9 cellular contexts compared by ENCODE assay signal in the genomic region with DNA sequence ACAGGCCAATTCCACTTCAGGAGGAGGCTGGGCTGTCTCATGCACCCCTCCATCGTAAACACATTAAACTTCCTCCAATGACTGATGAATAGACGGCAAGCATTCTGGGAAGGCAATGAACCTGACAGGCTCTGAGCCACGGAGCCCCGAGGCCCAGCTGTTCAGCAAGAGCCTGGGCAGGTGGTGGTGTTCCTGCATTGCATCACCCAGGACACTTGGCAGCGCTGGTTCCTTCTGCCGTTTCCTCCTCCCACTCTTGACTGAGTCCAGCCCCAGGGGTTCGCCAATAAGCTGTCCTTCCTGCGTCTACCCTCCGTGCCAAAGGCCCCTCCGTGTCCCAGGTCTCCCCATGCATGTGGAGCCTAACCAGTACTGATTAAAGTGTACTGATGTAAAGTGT.
A peak's percentile ranks its signal among the peaks of the same experiment; 100 is the strongest.
DNase-seq lines count a peak whose midpoint lies in the region; ATAC-seq and TF ChIP-seq lines count a peak whose summit lies in the region.
"Had no signal": no experiment of that assay in that cellular context is flagged by ENCODE, and none has a peak within 500 bp of the region (broad histone marks: within the 10 kb centered on the region; RNA-seq: fewer than 3 reads in every experiment).

No MANE protein-coding gene starts in this region.

- H4K20me1 ChIP-seq in HCT116 (ENCODE audit: insufficient read depth): no peaks in the 10 kb centered on the region

- no peak for TF ChIP-seq CTCF in AG10803 (conservative IDR thresholded peaks at IDR 0.05; ENCODE audit: low read length)
- no peak for TF ChIP-seq CTCF in HCT116 (IDR thresholded peaks at IDR 0.05 in 2 of 3, conservative IDR thresholded peaks at IDR 0.05 in 1 of 3; ENCODE audit: borderline replicate concordance in 1 of 3, insufficient read depth in 1 of 3, low read depth in 2 of 3, low read length in 2 of 3)
- TF ChIP-seq CTCF in lower lobe of right lung (IDR thresholded peaks at IDR 0.05): no peak

- no TSS peak for BruUV-seq in HCT116 (replicated peaks; lab: Mats Ljungman, UMichigan)

- H3K79me2 ChIP-seq in HCT116 (ENCODE audit: insufficient read depth, low read length): no peaks in the 10 kb centered on the region

- no peaks in the 10 kb centered on the region for H3K9me3 Mint-ChIP-seq in activated CD4-positive, alpha-beta T cell treated with anti-CD3 and anti-CD28 coated beads, Interleukin-2, amount 10 ng/mL, durations not matched to agents 7 days and 5 days

- no peak overlapping the region for H3K4me3 Mint-ChIP-seq in activated CD4-positive, alpha-beta T cell treated with anti-CD3 and anti-CD28 coated beads, Interleukin-2, amount 10 ng/mL, durations not matched to agents 7 days and 5 days

- TF ChIP-seq POLR2A in HCT116 (IDR thresholded peaks at IDR 0.05; ENCODE audit: borderline replicate concordance, extremely low read depth, insufficient read depth, insufficient read length): no peak
- TF ChIP-seq POLR2A in GM18505 (IDR thresholded peaks at IDR 0.05; ENCODE audit: borderline replicate concordance, extremely low read depth, insufficient read depth, insufficient read length): no peak

- H3K9me3 ChIP-seq in HCT116 (ENCODE audit: control insufficient read depth in 1 of 2, insufficient read depth in 1 of 2, low read depth in 1 of 2, low read length in 2 of 2) (no peaks in the 10 kb centered on the region), lower lobe of right lung (no peaks in the 10 kb centered on the region)

- H3K27me3 Mint-ChIP-seq in activated CD4-positive, alpha-beta T cell treated with anti-CD3 and anti-CD28 coated beads, Interleukin-2, amount 10 ng/mL, durations not matched to agents 7 days and 5 days: no peaks in the 10 kb centered on the region

- TF ChIP-seq RAD21 in HCT116 (IDR thresholded peaks at IDR 0.05; ENCODE audit: low read depth): no peak

- intact Hi-C loops in HCT116 (cut with micrococcal nuclease): no loop called here
- intact Hi-C loops in lower lobe of right lung (cut with DNase I): no loop called here

- H3K4me3 ChIP-seq in AG10803 (ENCODE audit: low read length): no peak overlapping the region
- H3K4me3 ChIP-seq in HCT116 (replicated peaks in 1 of 2; ENCODE audit: low read depth in 1 of 2, low read length in 2 of 2): no peak overlapping the region
- H3K4me3 ChIP-seq in lower lobe of right lung: no peak overlapping the region

- peak; percentile 4 for DNase-seq in AG10803 (ENCODE audit: low read depth)
- no peak for DNase-seq in HCT116 (ENCODE audit: low read depth, low spot score)
- peak; percentile 5 for DNase-seq in amniotic epithelial cell (ENCODE audit: low read depth)
- DNase-seq in lower lobe of right lung: peak; percentile 73
- DNase-seq in activated CD4-positive, alpha-beta T cell treated with anti-CD3 and anti-CD28 coated beads, Interleukin-2, amount 10 ng/mL, durations not matched to agents 7 days and 5 days: no peak
- DNase-seq in NCI-H187 treated with DMSO at 0.1 percent for 48 hours (lab: John Stamatoyannopoulos, UW): no peak
- DNase-seq: activated CD4-positive, alpha-beta T cell treated with anti-CD3 and anti-CD28 coated beads, Interleukin-2, amount 50 U/mL, for 1 hour had no signal

- H3K27ac ChIP-seq in HCT116 (ENCODE audit: low read depth, low read length): no peak overlapping the region
- H3K27ac ChIP-seq in lower lobe of right lung: no peak overlapping the region

- peaks cover 6% of the 10 kb centered on the region for H3K4me1 Mint-ChIP-seq in activated CD4-positive, alpha-beta T cell treated with anti-CD3 and anti-CD28 coated beads, Interleukin-2, amount 10 ng/mL, durations not matched to agents 7 days and 5 days

- no peak overlapping the region for H3K4me2 ChIP-seq in HCT116 (ENCODE audit: low read length)

- CTCF ChIA-PET in HCT116 (lab: Charles Lee): no interaction called here
- CTCF ChIA-PET in activated CD4-positive, alpha-beta T cell treated with anti-CD3 and anti-CD28 coated beads, Interleukin-2, amount 10 ng/mL, durations not matched to agents 7 days and 5 days (lab: Charles Lee): interaction anchor here (1.0 to 1.5 kb wide), 2 partner anchors 13 to 155 kb away, joined by 3 to 4 read pairs; no protein-coding TSS in a partner anchor

- H3K9ac ChIP-seq in HCT116 (ENCODE audit: low read length): no peak overlapping the region

- H3K9me2 ChIP-seq in HCT116 (ENCODE audit: insufficient read depth): no peaks in the 10 kb centered on the region

- peaks cover 0 to 2% of the 10 kb centered on the region in 2 experiments; a peak in 2 of 4 replicates for H3K36me3 ChIP-seq in HCT116 (ENCODE audit: control insufficient read depth in 1 of 2, insufficient read depth in 2 of 2, low read length in 2 of 2)
- H3K36me3 ChIP-seq in lower lobe of right lung: peaks cover 94% of the 10 kb centered on the region

- H3K27me3 ChIP-seq in HCT116 (ENCODE audit: insufficient read depth, low read length) (no peaks in the 10 kb centered on the region), lower lobe of right lung (ENCODE audit: low read depth) (no peaks in the 10 kb centered on the region)

- H3K27ac Mint-ChIP-seq in activated CD4-positive, alpha-beta T cell treated with anti-CD3 and anti-CD28 coated beads, Interleukin-2, amount 10 ng/mL, durations not matched to agents 7 days and 5 days: no peak overlapping the region

- RAD21 ChIA-PET in HCT116 (lab: Charles Lee; ENCODE audit: low non-redundant PET in 1 of 2, low total read pairs in 2 of 2, uncharacterized antibody in 2 of 2, unreplicated experiment in 2 of 2): no interaction called here

- POLR2A ChIA-PET in HCT116 (lab: Charles Lee): no interaction called here
- POLR2A ChIA-PET in activated CD4-positive, alpha-beta T cell treated with anti-CD3 and anti-CD28 coated beads, Interleukin-2, amount 10 ng/mL, durations not matched to agents 7 days and 5 days (lab: Charles Lee): interaction anchor here (0.6 kb wide), 2 partner anchors 26 to 1977 kb away, joined by 3 to 4 read pairs; no protein-coding TSS in a partner anchor

- ATAC-seq in HCT116 (no peak), lower lobe of right lung (peak; percentile 70 to 84), GM18505 (IDR thresholded peaks at IDR 0.05; ENCODE audit: unreplicated experiment) (no peak), HG03354 (IDR thresholded peaks at IDR 0.05; ENCODE audit: poor library complexity, severe bottlenecking, unreplicated experiment) (no peak)

- peaks cover 79% of the 10 kb centered on the region for H3K36me3 Mint-ChIP-seq in activated CD4-positive, alpha-beta T cell treated with anti-CD3 and anti-CD28 coated beads, Interleukin-2, amount 10 ng/mL, durations not matched to agents 7 days and 5 days (ENCODE audit: low read depth)

- H3K4me1 ChIP-seq in HCT116 (ENCODE audit: control insufficient read depth in 1 of 2, insufficient read depth in 2 of 2, low read length in 2 of 2) (no peaks in the 10 kb centered on the region), lower lobe of right lung (peaks cover 9% of the 10 kb centered on the region)

- H2AFZ ChIP-seq in HCT116 (ENCODE audit: low read depth, low read length, poor library complexity, severe bottlenecking): no peak overlapping the region

TF ChIP-seq in HCT116, 20 proteins besides CTCF, POLR2A, EP300 and RAD21:
- TF ChIP-seq JUND (IDR thresholded peaks at IDR 0.05): no peak
- no peak for TF ChIP-seq EGR1 (IDR thresholded peaks at IDR 0.05; ENCODE audit: low read depth)
- no peak for TF ChIP-seq CEBPB (IDR thresholded peaks at IDR 0.05; ENCODE audit: low read depth)
- TF ChIP-seq, protein P1, sequence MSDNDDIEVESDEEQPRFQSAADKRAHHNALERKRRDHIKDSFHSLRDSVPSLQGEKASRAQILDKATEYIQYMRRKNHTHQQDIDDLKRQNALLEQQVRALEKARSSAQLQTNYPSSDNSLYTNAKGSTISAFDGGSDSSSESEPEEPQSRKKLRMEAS (IDR thresholded peaks at IDR 0.05): peak; percentile 29; the same call in 1 of the 2 replicates
- no peak for TF ChIP-seq CBX3 (IDR thresholded peaks at IDR 0.05; ENCODE audit: low read depth)

Comparison
In these comparisons a context has a peak if more than half of its experiments do, and no peak if none do; other contexts are left out.
1. DNase-seq: peak in AG10803 (single experiment), amniotic epithelial cell (single experiment) and lower lobe of right lung (single experiment); none in HCT116 (single experiment), activated CD4-positive, alpha-beta T cell treated with anti-CD3 and anti-CD28 coated beads, Interleukin-2, amount 10 ng/mL, durations not matched to agents 7 days and 5 days (single experiment) and NCI-H187 treated with DMSO at 0.1 percent for 48 hours (single experiment).
2. ATAC-seq: peak in lower lobe of right lung (2 of 2); none in HCT116 (single experiment), GM18505 (single experiment) and HG03354 (single experiment).